1 cellular context compared by ENCODE assay signal in the genomic region with DNA sequence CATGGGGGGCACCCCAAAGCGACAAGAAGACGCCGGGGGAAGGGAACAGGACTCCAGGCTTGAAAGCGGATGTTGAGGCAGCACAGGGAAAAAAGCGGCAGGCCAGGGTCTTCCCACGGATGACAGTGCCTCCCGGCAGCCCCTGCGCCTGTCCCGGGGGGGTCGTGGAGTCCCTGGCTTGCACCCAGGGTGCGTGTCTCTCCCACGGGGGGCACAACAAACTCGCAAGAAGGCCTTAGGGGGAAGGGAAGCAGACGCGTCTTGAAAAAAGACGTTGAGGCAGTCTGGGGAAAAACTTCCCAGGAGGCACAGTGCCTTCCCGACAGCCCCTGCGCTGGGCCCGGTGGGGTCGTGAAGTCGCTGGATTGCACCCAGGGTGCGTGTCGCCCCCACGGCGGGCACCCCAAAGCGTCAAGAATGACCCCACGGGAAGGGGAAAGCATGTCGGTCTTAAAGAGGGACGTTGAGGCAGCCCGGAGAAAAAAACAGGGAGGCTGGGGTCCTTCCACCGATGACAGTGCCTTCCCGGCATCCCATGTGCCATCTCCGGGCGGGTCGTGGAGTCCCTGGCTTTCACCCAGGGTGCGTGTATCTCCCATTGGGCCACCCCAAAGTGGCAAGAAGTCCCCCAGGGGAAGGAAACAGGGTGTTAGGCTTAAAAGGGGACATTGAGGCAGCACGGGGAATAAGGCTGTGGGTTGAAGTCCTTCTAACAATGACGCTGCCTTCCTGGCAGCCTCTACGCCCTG.
TF ChIP-seq lines count a peak whose summit lies in the region.

No MANE protein-coding gene starts in this region.

TF ChIP-seq in SK-N-SH treated with all-trans-retinoic acid at 6 μM for 48 hours, 23 proteins besides CTCF, POLR2A, EP300 and RAD21 (continued from another document):
- TF ChIP-seq, protein P1, sequence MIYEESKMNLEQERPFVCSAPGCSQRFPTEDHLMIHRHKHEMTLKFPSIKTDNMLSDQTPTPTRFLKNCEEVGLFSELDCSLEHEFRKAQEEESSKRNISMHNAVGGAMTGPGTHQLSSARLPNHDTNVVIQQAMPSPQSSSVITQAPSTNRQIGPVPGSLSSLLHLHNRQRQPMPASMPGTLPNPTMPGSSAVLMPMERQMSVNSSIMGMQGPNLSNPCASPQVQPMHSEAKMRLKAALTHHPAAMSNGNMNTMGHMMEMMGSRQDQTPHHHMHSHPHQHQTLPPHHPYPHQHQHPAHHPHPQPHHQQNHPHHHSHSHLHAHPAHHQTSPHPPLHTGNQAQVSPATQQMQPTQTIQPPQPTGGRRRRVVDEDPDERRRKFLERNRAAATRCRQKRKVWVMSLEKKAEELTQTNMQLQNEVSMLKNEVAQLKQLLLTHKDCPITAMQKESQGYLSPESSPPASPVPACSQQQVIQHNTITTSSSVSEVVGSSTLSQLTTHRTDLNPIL (CRISPR knock-in tag; IDR thresholded peaks at IDR 0.05; ENCODE audit: low read depth) = no peak
- TF ChIP-seq ZNF70 (CRISPR knock-in tag; IDR thresholded peaks at IDR 0.05) = no peak
- TF ChIP-seq ZNF8 (CRISPR knock-in tag; IDR thresholded peaks at IDR 0.05) = no peak
- TF ChIP-seq SNAI2 (CRISPR knock-in tag; IDR thresholded peaks at IDR 0.05) = no peak
- TF ChIP-seq ZC3H10 (CRISPR knock-in tag; IDR thresholded peaks at IDR 0.05) = no peak
- no peak for TF ChIP-seq TCF4 (CRISPR knock-in tag; IDR thresholded peaks at IDR 0.05; ENCODE audit: borderline replicate concordance)
- TF ChIP-seq, protein P2, sequence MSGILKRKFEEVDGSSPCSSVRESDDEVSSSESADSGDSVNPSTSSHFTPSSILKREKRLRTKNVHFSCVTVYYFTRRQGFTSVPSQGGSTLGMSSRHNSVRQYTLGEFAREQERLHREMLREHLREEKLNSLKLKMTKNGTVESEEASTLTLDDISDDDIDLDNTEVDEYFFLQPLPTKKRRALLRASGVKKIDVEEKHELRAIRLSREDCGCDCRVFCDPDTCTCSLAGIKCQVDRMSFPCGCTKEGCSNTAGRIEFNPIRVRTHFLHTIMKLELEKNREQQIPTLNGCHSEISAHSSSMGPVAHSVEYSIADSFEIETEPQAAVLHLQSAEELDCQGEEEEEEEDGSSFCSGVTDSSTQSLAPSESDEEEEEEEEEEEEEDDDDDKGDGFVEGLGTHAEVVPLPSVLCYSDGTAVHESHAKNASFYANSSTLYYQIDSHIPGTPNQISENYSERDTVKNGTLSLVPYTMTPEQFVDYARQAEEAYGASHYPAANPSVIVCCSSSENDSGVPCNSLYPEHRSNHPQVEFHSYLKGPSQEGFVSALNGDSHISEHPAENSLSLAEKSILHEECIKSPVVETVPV (CRISPR knock-in tag; IDR thresholded peaks at IDR 0.05) = no peak
- no peak for TF ChIP-seq TOX (CRISPR knock-in tag; IDR thresholded peaks at IDR 0.05; ENCODE audit: borderline replicate concordance)
- no peak for TF ChIP-seq GLIS3 (CRISPR knock-in tag; IDR thresholded peaks at IDR 0.05)
- no peak for TF ChIP-seq ZNF565 (CRISPR knock-in tag; conservative IDR thresholded peaks at IDR 0.05; ENCODE audit: low read depth)
TF ChIP-seq in SK-N-SH treated with all-trans-retinoic acid at 6 μM for 48 hours: peak in this region for 0.
